1 cellular context compared by ENCODE assay signal in the genomic region with DNA sequence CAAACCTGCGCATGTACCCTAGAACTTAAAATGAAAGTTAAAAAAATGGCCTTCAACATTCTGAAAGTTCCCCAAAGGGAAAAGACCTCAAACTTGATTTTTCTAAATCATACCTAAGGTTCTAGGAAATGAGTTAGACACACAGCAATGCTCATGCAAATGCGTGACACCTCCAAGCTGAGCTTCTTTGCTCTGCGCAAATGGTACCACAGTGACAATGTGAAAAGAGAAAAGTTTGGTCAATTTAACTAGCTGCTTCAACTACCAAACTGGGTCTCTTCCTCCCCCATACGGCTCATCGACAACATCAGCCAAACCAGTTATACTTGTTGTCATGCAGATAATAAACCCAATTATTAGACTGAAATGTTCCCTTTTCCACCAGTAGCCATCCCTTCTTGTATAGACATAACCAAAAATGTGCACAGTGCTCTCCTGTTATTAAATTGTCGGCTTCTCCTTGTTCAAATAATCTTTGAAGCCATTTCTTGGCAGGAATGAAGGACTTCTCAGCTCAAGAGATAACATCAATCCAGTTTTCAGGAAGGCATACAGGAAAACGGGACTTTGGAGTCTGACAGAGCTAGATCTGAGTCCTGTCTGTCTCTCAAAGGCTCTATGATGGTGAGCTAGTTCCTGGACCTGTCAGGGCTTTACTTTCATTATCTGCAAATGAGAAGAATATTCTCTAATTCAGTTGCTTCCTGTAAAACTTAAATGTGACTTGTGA.
TF ChIP-seq lines count a peak whose summit lies in the region.

No MANE protein-coding gene starts in this region.

TF ChIP-seq in endothelial cell of umbilical vein, 7 proteins besides CTCF, POLR2A, EP300 and RAD21:
- peak; percentile 43 for TF ChIP-seq GATA2 (IDR thresholded peaks at IDR 0.05; ENCODE audit: insufficient read depth, insufficient read length, low read depth, low read length)
- TF ChIP-seq, protein P1, sequence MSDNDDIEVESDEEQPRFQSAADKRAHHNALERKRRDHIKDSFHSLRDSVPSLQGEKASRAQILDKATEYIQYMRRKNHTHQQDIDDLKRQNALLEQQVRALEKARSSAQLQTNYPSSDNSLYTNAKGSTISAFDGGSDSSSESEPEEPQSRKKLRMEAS (IDR thresholded peaks at IDR 0.05; ENCODE audit: insufficient read depth, insufficient read length): no peak
